Comparison of ENCODE assay signal across 12 cellular contexts in the genomic region with DNA sequence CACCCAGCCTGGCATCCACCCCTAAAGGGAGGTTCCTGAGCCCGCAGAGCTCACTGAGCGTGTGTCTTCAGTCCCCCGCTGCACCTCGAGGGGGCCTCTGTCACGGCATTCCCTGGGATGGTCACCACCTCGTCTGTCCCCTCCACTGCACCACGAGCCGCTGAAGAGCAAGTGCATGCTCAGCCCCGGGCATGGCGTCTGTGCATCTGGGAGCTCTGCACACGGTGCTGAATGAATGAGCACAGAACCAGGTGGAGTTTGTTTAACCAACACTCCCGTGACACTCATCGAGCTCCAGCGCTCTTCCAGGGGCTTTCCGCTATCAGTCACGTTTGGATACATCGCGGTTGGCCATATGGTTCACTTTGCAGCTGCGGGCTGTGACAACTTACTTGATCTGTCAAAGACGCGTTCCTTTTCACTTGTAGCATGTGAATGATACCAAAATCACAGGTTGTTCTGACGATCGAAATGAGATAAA. TPM values are rescaled to one million over a fixed set of nuclear protein-coding genes. Genes with fewer than 3 reads are reported as not detected.
A peak's percentile ranks its signal among the peaks of the same experiment; 100 is the strongest.
DNase-seq lines count a peak whose midpoint lies in the region; ATAC-seq and TF ChIP-seq lines count a peak whose summit lies in the region.
"Had no signal": no experiment of that assay in that cellular context is flagged by ENCODE, and none has a peak within 500 bp of the region (broad histone marks: within the 10 kb centered on the region; RNA-seq: fewer than 3 reads in every experiment).

No MANE protein-coding gene starts in this region.

- no peaks in the 10 kb centered on the region for H3K79me2 ChIP-seq in SK-N-SH (ENCODE audit: insufficient read depth)

- peak; percentile 42 for DNase-seq in DMS53 treated with DMSO at 0.1 percent for 48 hours (lab: John Stamatoyannopoulos, UW; ENCODE audit: unreplicated experiment)
- peak; percentile 76 for DNase-seq in SK-N-SH
- peak; percentile 78 for DNase-seq in mesenteric fat pad (ENCODE audit: low spot score)
- DNase-seq in substantia nigra (lab: John Stamatoyannopoulos, UW), result no peak
- DNase-seq: brain microvascular endothelial cell, midbrain, NCI-H446 treated with DMSO at 0.1 percent for 48 hours had no signal

- H3K4me1 ChIP-seq in SK-N-SH (ENCODE audit: control insufficient read depth in 1 of 2, insufficient read depth in 2 of 2, low read depth in 1 of 2, low read length in 1 of 2), result peaks cover 0 to 6% of the 10 kb centered on the region in 2 experiments; a peak in 1 of 4 replicates
- H3K4me1 ChIP-seq: suprapubic skin had no signal

- H3F3A ChIP-seq in SK-N-SH (replicated peaks; ENCODE audit: insufficient read depth), result no peaks in the 10 kb centered on the region

- no peak for TF ChIP-seq CTCF in SK-N-SH (IDR thresholded peaks at IDR 0.05)

- CTCF ChIA-PET in SK-N-SH (lab: Yijun Ruan, JAX), result interaction anchor here (0.6 to 2.0 kb wide), 4 partner anchors 9 to 60 kb away, joined by 3 to 6 read pairs (median 3); a partner anchor contains a TSS

- no peak overlapping the region for H3K27ac ChIP-seq in SK-N-SH (ENCODE audit: low read depth in 2 of 2, low read length in 1 of 2)
- H3K27ac ChIP-seq in substantia nigra (ENCODE audit: low read depth, low read length, poor library complexity, severe bottlenecking), result no peak overlapping the region
- H3K27ac ChIP-seq: brain microvascular endothelial cell, suprapubic skin had no signal

- no peaks in the 10 kb centered on the region for H3K9me3 ChIP-seq in SK-N-SH
- H3K9me3 ChIP-seq: suprapubic skin had no signal

- no peak for TF ChIP-seq RAD21 in SK-N-SH (IDR thresholded peaks at IDR 0.05; ENCODE audit: low read length)

- H2AFZ ChIP-seq in SK-N-SH (ENCODE audit: low read depth), result no peak overlapping the region

- no peaks in the 10 kb centered on the region for H3K36me3 ChIP-seq in SK-N-SH (replicated peaks in 1 of 2; ENCODE audit: control insufficient read depth in 1 of 2, insufficient read depth in 2 of 2, low read length in 1 of 2)
- H3K36me3 ChIP-seq: brain microvascular endothelial cell, suprapubic skin had no signal

- H3K4me2 ChIP-seq in SK-N-SH, result 0 out of 2 replicates have a peak overlapping the region, but pooled peaks have one; percentile 17

- ATAC-seq in HG03520 (IDR thresholded peaks at IDR 0.05; ENCODE audit: unreplicated experiment) (peak; percentile 48), HG03139 (IDR thresholded peaks at IDR 0.05; ENCODE audit: unreplicated experiment) (no peak), GM19395 (IDR thresholded peaks at IDR 0.05; ENCODE audit: unreplicated experiment) (no peak)

- H4K20me1 ChIP-seq in SK-N-SH (ENCODE audit: insufficient read depth), result no peaks in the 10 kb centered on the region

- H3K9me2 ChIP-seq in SK-N-SH, result no peaks in the 10 kb centered on the region

- 28% methylated on average over 23 of the region's 23 CpGs for WGBS in SK-N-SH (ENCODE audit: low lambda C conversion rate)

- no peak overlapping the region; a peak in 1 of 4 replicates for H3K4me3 ChIP-seq in SK-N-SH (ENCODE audit: low read depth in 2 of 2, low read length in 1 of 2)
- H3K4me3 ChIP-seq: suprapubic skin had no signal

- POLR2A ChIA-PET in SK-N-SH (lab: Yijun Ruan, JAX), result no interaction called here

- no peak for TF ChIP-seq EP300 in SK-N-SH (IDR thresholded peaks at IDR 0.05; ENCODE audit: borderline replicate concordance in 1 of 2, low read depth in 1 of 2, low read length in 1 of 2)

- no peaks in the 10 kb centered on the region for H3K27me3 ChIP-seq in SK-N-SH (ENCODE audit: insufficient read depth)
- H3K27me3 ChIP-seq: brain microvascular endothelial cell had no signal

- no peak overlapping the region for H3K9ac ChIP-seq in SK-N-SH

TF ChIP-seq in SK-N-SH, 30 proteins besides CTCF, POLR2A, EP300 and RAD21:
- TF ChIP-seq FOXJ3 (CRISPR knock-in tag; IDR thresholded peaks at IDR 0.05) (peak; percentile 13; the same call in 1 of the 2 replicates), GABPA (IDR thresholded peaks at IDR 0.05; ENCODE audit: low read depth) (no peak), MXI1 (IDR thresholded peaks at IDR 0.05; ENCODE audit: low read depth, low read length) (0 out of 2 replicates have a peak, but pooled peaks have one; percentile 47), RCOR1 (IDR thresholded peaks at IDR 0.05; ENCODE audit: low read length) (no peak)
TF ChIP-seq in SK-N-SH: peak in this region for 2.

RNA-seq across cellular contexts. Expression of a gene that starts 9.2 kb away (rescaled TPM):
- 0.08 TPM in 1 of 2 replicates, not detected in the other for polyA plus RNA-seq in SK-N-SH (2012; rRNA removed)
- 0.05 TPM in 1 of 2 replicates, not detected in the other for polyA plus RNA-seq in SK-N-SH (2012; cell fraction: cytosol; rRNA removed)
- polyA plus RNA-seq in SK-N-SH (2012; cell fraction: nucleus; rRNA removed), result 0.19 and 0.27 TPM in 2 replicates
- not detected for total RNA-seq in mesenteric fat pad
- total RNA-seq: LHCN-M2, suprapubic skin had no signal

RNA-seq across cellular contexts. Expression of a gene that starts 36.2 kb away (rescaled TPM):
- not detected in 2 replicates for polyA plus RNA-seq in SK-N-SH (2012; rRNA removed)
- polyA plus RNA-seq in SK-N-SH (2012; cell fraction: cytosol; rRNA removed), result not detected in 2 replicates
- polyA plus RNA-seq in SK-N-SH (2012; cell fraction: nucleus; rRNA removed), result not detected in 2 replicates
- total RNA-seq in mesenteric fat pad, result not detected
- total RNA-seq: LHCN-M2 had no signal

Comparison
In these comparisons a context has a peak if more than half of its experiments do, and no peak if none do; other contexts are left out.
1. DNase-seq: peak in DMS53 treated with DMSO at 0.1 percent for 48 hours (single experiment), SK-N-SH (single experiment) and mesenteric fat pad (single experiment); none in substantia nigra (0 of 49).